In genomic region chr9:95552814-95553546, GRCh38 we compare ENCODE assay signal across 8 cellular contexts. TPM values are rescaled to one million over a fixed set of nuclear protein-coding genes. Genes with fewer than 3 reads are reported as not detected.
DNase-seq lines count a peak whose midpoint lies in the region; ATAC-seq and TF ChIP-seq lines count a peak whose summit lies in the region.
"Had no signal": no experiment of that assay in that cellular context is flagged by ENCODE, and none has a peak within 500 bp of the region (broad histone marks: within the 10 kb centered on the region; RNA-seq: fewer than 3 reads in every experiment).

No MANE protein-coding gene starts in this region.

- no peak overlapping the region for H3K27ac Mint-ChIP-seq in T-cell
- H3K27ac Mint-ChIP-seq in stimulated activated naive B cell treated with anti-CD40 and anti-IgM and Interleukin-4, amounts not matched to agents 10 μg/mL and 1 μg/mL and 100 μg/mL, for 72 hours, result no peak overlapping the region

- H3K27me3 Mint-ChIP-seq in T-cell, result peaks cover 33 to 44% of the 10 kb centered on the region in 2 donors
- H3K27me3 Mint-ChIP-seq in stimulated activated naive B cell treated with anti-CD40 and anti-IgM and Interleukin-4, amounts not matched to agents 10 μg/mL and 1 μg/mL and 100 μg/mL, for 72 hours, result peaks cover 56 to 70% of the 10 kb centered on the region in 2 donors

- peaks cover 0 to 3% (median 2%) of the 10 kb centered on the region in 3 donors for H3K4me1 Mint-ChIP-seq in T-cell
- peaks cover 0 to 2% of the 10 kb centered on the region in 2 donors for H3K4me1 Mint-ChIP-seq in stimulated activated naive B cell treated with anti-CD40 and anti-IgM and Interleukin-4, amounts not matched to agents 10 μg/mL and 1 μg/mL and 100 μg/mL, for 72 hours

- POLR2A ChIA-PET in T-cell (lab: Charles Lee), result no interaction called here

- ATAC-seq in T-cell (replicated peaks in 1 of 4), result peak; percentile 23 to 97 (median 40)
- ATAC-seq in stimulated activated naive B cell treated with anti-CD40 and anti-IgM and Interleukin-4, amounts not matched to agents 10 μg/mL and 1 μg/mL and 100 μg/mL, for 72 hours (replicated peaks), result peak; percentile 27 to 33
- ATAC-seq in GM18517 (IDR thresholded peaks at IDR 0.05; ENCODE audit: unreplicated experiment), result no peak

- no peaks in the 10 kb centered on the region for H3K9me3 Mint-ChIP-seq in T-cell
- H3K9me3 Mint-ChIP-seq in stimulated activated naive B cell treated with anti-CD40 and anti-IgM and Interleukin-4, amounts not matched to agents 10 μg/mL and 1 μg/mL and 100 μg/mL, for 72 hours, result peaks cover 5 to 10% of the 10 kb centered on the region in 2 donors

- H3K36me3 Mint-ChIP-seq in T-cell, result no peaks in the 10 kb centered on the region
- no peaks in the 10 kb centered on the region for H3K36me3 Mint-ChIP-seq in stimulated activated naive B cell treated with anti-CD40 and anti-IgM and Interleukin-4, amounts not matched to agents 10 μg/mL and 1 μg/mL and 100 μg/mL, for 72 hours

- peak in 30 of 34 experiments; percentile 4 to 63 (median 38) for DNase-seq in T-cell
- peak; percentile 24 for DNase-seq in choroid plexus epithelial cell (ENCODE audit: low read depth)
- peak; percentile 78 for DNase-seq in left kidney (ENCODE audit: low read depth, low spot score)
- DNase-seq in stimulated activated naive B cell treated with anti-CD40 and anti-IgM and Interleukin-4, amounts not matched to agents 10 μg/mL and 1 μg/mL and 100 μg/mL, for 72 hours, result no peak
- DNase-seq in Ammon's horn (ENCODE audit: low spot score), result no peak
- DNase-seq in SKM-1 (lab: John Stamatoyannopoulos, UW; ENCODE audit: unreplicated experiment), result no peak
- DNase-seq: NCI-H2171 had no signal

- CTCF ChIA-PET in T-cell (lab: Charles Lee), result interaction anchor here in 1 of 2 donors (0.7 kb wide), 1 partner anchor 718 kb away, joined by 4 read pairs; no protein-coding TSS in a partner anchor

- TF ChIP-seq CTCF in choroid plexus epithelial cell (conservative IDR thresholded peaks at IDR 0.05; ENCODE audit: low read depth, low read length), result no peak

- peak overlapping the region in 2 of 3 donors; percentile 21 to 28 for H3K4me3 Mint-ChIP-seq in T-cell
- H3K4me3 Mint-ChIP-seq in stimulated activated naive B cell treated with anti-CD40 and anti-IgM and Interleukin-4, amounts not matched to agents 10 μg/mL and 1 μg/mL and 100 μg/mL, for 72 hours, result peak overlapping the region in 1 of 2 donors; percentile 38

- H3K4me3 ChIP-seq in choroid plexus epithelial cell (ENCODE audit: low read depth, low read length), result peak overlapping the region; percentile 14

RNA-seq across cellular contexts. Expression of gene PTCH1, which starts 36.2 kb away (rescaled TPM):
- total RNA-seq in T-cell, result 10 to 100 TPM; 23.4 to 35.5 (median 29.2) TPM

Comparison
In these comparisons a context has a peak if more than half of its experiments do, and no peak if none do; other contexts are left out.
1. DNase-seq: peak in T-cell (30 of 34), choroid plexus epithelial cell (single experiment) and left kidney (single experiment); none in stimulated activated naive B cell treated with anti-CD40 and anti-IgM and Interleukin-4, amounts not matched to agents 10 μg/mL and 1 μg/mL and 100 μg/mL, for 72 hours (single experiment), Ammon's horn (single experiment) and SKM-1 (single experiment).